Comparison of ENCODE assay signal across 14 cellular contexts in the genomic region with DNA sequence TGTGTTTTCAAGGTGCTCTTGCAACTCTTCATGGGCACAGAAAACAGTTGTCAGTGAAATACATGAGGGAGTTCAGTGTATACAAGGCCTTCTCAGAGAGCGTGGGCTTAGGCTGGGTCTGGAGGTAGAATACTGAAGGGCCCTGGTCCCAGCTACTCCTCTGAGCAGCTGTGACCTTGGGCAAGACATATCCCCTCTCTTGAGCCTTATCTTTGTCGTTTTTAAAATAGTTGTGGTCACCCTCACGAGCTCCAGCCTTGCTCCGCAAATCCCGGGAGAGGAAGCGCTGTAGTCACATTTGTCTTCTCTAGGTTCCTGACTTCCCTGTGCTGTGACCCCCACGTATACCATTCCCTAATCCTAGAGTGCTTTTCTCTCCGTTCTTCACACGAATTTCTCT. TPM values are rescaled to one million over a fixed set of nuclear protein-coding genes. Genes with fewer than 3 reads are reported as not detected.
DNase-seq lines count a peak whose midpoint lies in the region; ATAC-seq and TF ChIP-seq lines count a peak whose summit lies in the region.
"Had no signal": no experiment of that assay in that cellular context is flagged by ENCODE, and none has a peak within 500 bp of the region (broad histone marks: within the 10 kb centered on the region; RNA-seq: fewer than 3 reads in every experiment).

No MANE protein-coding gene starts in this region.

- H3F3A ChIP-seq in PC-9 (ENCODE audit: insufficient read depth, low read depth) (peaks cover 19% of the 10 kb centered on the region), smooth muscle cell (ENCODE audit: low read depth) (peaks cover 11% of the 10 kb centered on the region)

- POLR2A ChIA-PET in PC-9 (lab: Charles Lee; ENCODE audit: unreplicated experiment): no interaction called here

- H3K27ac ChIP-seq in PC-9 (no peak overlapping the region), heart right ventricle (peak overlapping the region in 9 of 10 donors; percentile 2 to 93 (median 71)), smooth muscle cell (ENCODE audit: low read depth) (peak overlapping the region; percentile 20), brain microvascular endothelial cell (no peak overlapping the region)

- intact Hi-C loops in PC-9 (cut with micrococcal nuclease; ENCODE audit: unreplicated experiment): no loop called here
- intact Hi-C loops in heart right ventricle (cut with DNase I): loop anchor here in 8 of 10 donors (5.0 kb wide), 2 partner anchors 40 to 45 kb away; no protein-coding TSS in a partner anchor

- H4K20me1 ChIP-seq in PC-9 (ENCODE audit: insufficient read depth) (peaks cover 33% of the 10 kb centered on the region), smooth muscle cell (ENCODE audit: low read depth) (peaks cover 79% of the 10 kb centered on the region)

- DNase-seq in T-helper 1 cell: no peak
- DNase-seq in PC-9: no peak
- DNase-seq in heart right ventricle: no peak
- DNase-seq in smooth muscle cell (lab: John Stamatoyannopoulos, UW; ENCODE audit: unreplicated experiment): no peak
- DNase-seq in stimulated activated naive CD8-positive, alpha-beta T cell treated with anti-CD3 and anti-CD28 coated beads, Interleukin-15, amount 100 ng/mL, for 72 hours: no peak
- DNase-seq in brain microvascular endothelial cell: no peak
- DNase-seq: activated CD4-positive, alpha-beta T cell treated with anti-CD3 and anti-CD28 coated beads for 48 hours; foreskin melanocyte; NCI-H187; occipital lobe; stimulated activated naive CD4-positive, alpha-beta T cell treated with Interleukin-2 at 50 U/mL for 16 hours had no signal

- peak overlapping the region; percentile 77 for H3K4me2 ChIP-seq in PC-9
- H3K4me2 ChIP-seq in smooth muscle cell: peak overlapping the region; percentile 69

- H3K27ac Mint-ChIP-seq in T-helper 1 cell treated with Interleukin-12 subunit alpha and Interleukin-12 subunit beta and Interleukin-4 antibody, amounts not matched to agents 30 μg/mL and 1 μg/mL, for 36 hours: no peak overlapping the region
- no peak overlapping the region for H3K27ac Mint-ChIP-seq in stimulated activated naive CD8-positive, alpha-beta T cell treated with anti-CD3 and anti-CD28 coated beads, Interleukin-15, amount 100 ng/mL, for 72 hours
- H3K27ac Mint-ChIP-seq: memory B cell had no signal

- WGBS in heart right ventricle, 2 donors: 26 to 38% methylated on average over 9 of the region's 9 CpGs
- WGBS in smooth muscle cell (ENCODE audit: low lambda C conversion rate): 15% methylated on average over 9 of the region's 9 CpGs

- ATAC-seq in heart right ventricle (peak in 2 of 8 donors; percentile 1 to 6), GM18520 (IDR thresholded peaks at IDR 0.05; ENCODE audit: unreplicated experiment) (no peak)
- ATAC-seq in stimulated activated naive CD8-positive, alpha-beta T cell treated with anti-CD3 and anti-CD28 coated beads, Interleukin-15, amount 100 ng/mL, for 72 hours: no peak

- in situ Hi-C loops in brain microvascular endothelial cell (cut with HindIII; ENCODE audit: low pct_ligation_motif_present, low sequenced_read_pairs): no loop called here

- no peaks in the 10 kb centered on the region for H3K9me2 ChIP-seq in PC-9 (ENCODE audit: insufficient read depth)

- no peaks in the 10 kb centered on the region for H3K9me3 Mint-ChIP-seq in T-helper 1 cell treated with Interleukin-12 subunit alpha and Interleukin-12 subunit beta and Interleukin-4 antibody, amounts not matched to agents 30 μg/mL and 1 μg/mL, for 36 hours
- no peaks in the 10 kb centered on the region for H3K9me3 Mint-ChIP-seq in stimulated activated naive CD8-positive, alpha-beta T cell treated with anti-CD3 and anti-CD28 coated beads, Interleukin-15, amount 100 ng/mL, for 72 hours
- H3K9me3 Mint-ChIP-seq: memory B cell had no signal

- peak overlapping the region; percentile 90 for H3K4me3 Mint-ChIP-seq in T-helper 1 cell treated with Interleukin-12 subunit alpha and Interleukin-12 subunit beta and Interleukin-4 antibody, amounts not matched to agents 30 μg/mL and 1 μg/mL, for 36 hours
- no peak overlapping the region for H3K4me3 Mint-ChIP-seq in stimulated activated naive CD8-positive, alpha-beta T cell treated with anti-CD3 and anti-CD28 coated beads, Interleukin-15, amount 100 ng/mL, for 72 hours
- H3K4me3 Mint-ChIP-seq: memory B cell had no signal

- H3K79me2 ChIP-seq in PC-9 (ENCODE audit: low read depth): peaks cover 81% of the 10 kb centered on the region
- peaks cover 60% of the 10 kb centered on the region for H3K79me2 ChIP-seq in smooth muscle cell (ENCODE audit: low read depth)

- H3K4me1 Mint-ChIP-seq in T-helper 1 cell treated with Interleukin-12 subunit alpha and Interleukin-12 subunit beta and Interleukin-4 antibody, amounts not matched to agents 30 μg/mL and 1 μg/mL, for 36 hours (ENCODE audit: low read depth): peaks cover 42% of the 10 kb centered on the region
- peaks cover 20% of the 10 kb centered on the region for H3K4me1 Mint-ChIP-seq in stimulated activated naive CD8-positive, alpha-beta T cell treated with anti-CD3 and anti-CD28 coated beads, Interleukin-15, amount 100 ng/mL, for 72 hours

- no peaks in the 10 kb centered on the region for H3K9me3 ChIP-seq in PC-9 (ENCODE audit: insufficient read depth, low read depth)
- no peaks in the 10 kb centered on the region for H3K9me3 ChIP-seq in heart right ventricle
- H3K9me3 ChIP-seq in smooth muscle cell (replicated peaks; ENCODE audit: low read depth): no peaks in the 10 kb centered on the region

- peaks cover 7% of the 10 kb centered on the region for H3K36me3 ChIP-seq in PC-9 (ENCODE audit: low read depth)
- H3K36me3 ChIP-seq in heart right ventricle: no peaks in the 10 kb centered on the region
- no peaks in the 10 kb centered on the region for H3K36me3 ChIP-seq in smooth muscle cell (ENCODE audit: low read depth)
- no peaks in the 10 kb centered on the region for H3K36me3 ChIP-seq in brain microvascular endothelial cell (replicated peaks)

- H3K27me3 ChIP-seq in PC-9 (ENCODE audit: insufficient read depth, low read depth) (no peaks in the 10 kb centered on the region), heart right ventricle (no peaks in the 10 kb centered on the region), smooth muscle cell (ENCODE audit: low read depth) (no peaks in the 10 kb centered on the region), brain microvascular endothelial cell (replicated peaks) (no peaks in the 10 kb centered on the region)

- H3K36me3 Mint-ChIP-seq in T-helper 1 cell treated with Interleukin-12 subunit alpha and Interleukin-12 subunit beta and Interleukin-4 antibody, amounts not matched to agents 30 μg/mL and 1 μg/mL, for 36 hours (ENCODE audit: low read depth): peaks cover 32% of the 10 kb centered on the region
- H3K36me3 Mint-ChIP-seq: memory B cell had no signal

- 0 out of 2 replicates have a peak overlapping the region, but pooled peaks have one; percentile 74 for H3K4me3 ChIP-seq in PC-9
- H3K4me3 ChIP-seq in heart right ventricle: peak overlapping the region in 2 of 10 donors; percentile 8 to 73
- H3K4me3 ChIP-seq in smooth muscle cell: no peak overlapping the region
- H3K4me3 ChIP-seq in brain microvascular endothelial cell (ENCODE audit: low read depth, low read length): no peak overlapping the region

- no peaks in the 10 kb centered on the region for H3K27me3 Mint-ChIP-seq in T-helper 1 cell treated with Interleukin-12 subunit alpha and Interleukin-12 subunit beta and Interleukin-4 antibody, amounts not matched to agents 30 μg/mL and 1 μg/mL, for 36 hours (ENCODE audit: low read depth)
- H3K27me3 Mint-ChIP-seq in stimulated activated naive CD8-positive, alpha-beta T cell treated with anti-CD3 and anti-CD28 coated beads, Interleukin-15, amount 100 ng/mL, for 72 hours: peaks cover 27% of the 10 kb centered on the region

- BruUV-seq in PC-9 (replicated peaks; lab: Mats Ljungman, UMichigan): no TSS peak

- no peak overlapping the region for H2AFZ ChIP-seq in PC-9
- H2AFZ ChIP-seq in smooth muscle cell (ENCODE audit: low read depth): no peak overlapping the region

- H3K9ac ChIP-seq in smooth muscle cell (ENCODE audit: low read depth): no peak overlapping the region

- CTCF ChIA-PET in PC-9 (lab: Charles Lee): no interaction called here

- H3K4me1 ChIP-seq in PC-9 (replicated peaks; ENCODE audit: insufficient read depth) (peaks cover 45% of the 10 kb centered on the region), heart right ventricle (peaks cover 0 to 67% (median 31%) of the 10 kb centered on the region in 9 donors), smooth muscle cell (ENCODE audit: low read depth) (peaks cover 30% of the 10 kb centered on the region)

- TF ChIP-seq CTCF in PC-9 (conservative IDR thresholded peaks at IDR 0.05) (no peak), heart right ventricle (IDR thresholded peaks at IDR 0.05) (no peak), smooth muscle cell (IDR thresholded peaks at IDR 0.05; ENCODE audit: borderline replicate concordance, insufficient read depth, poor library complexity, severe bottlenecking) (no peak), brain microvascular endothelial cell (IDR thresholded peaks at IDR 0.05; ENCODE audit: low read depth, low read length, missing control alignments) (no peak)

RNA-seq across cellular contexts. Expression of a gene that starts 3.6 kb away (rescaled TPM):
- total RNA-seq in PC-9 (2021) (64.4 and 79.3 TPM in 2 replicates), heart right ventricle (10 to 100 TPM; 16.7 to 30.8 (median 21.5) TPM), smooth muscle cell (18.2 and 19.7 TPM in 2 replicates)
- polyA plus RNA-seq in heart right ventricle (10 to 100 TPM; 13.1 to 20.0 TPM), smooth muscle cell (38.0 and 45.4 TPM in 2 replicates)

RNA-seq across cellular contexts. Expression of a gene that starts 17.6 kb away (rescaled TPM):
- total RNA-seq in PC-9 (2021) (97.0 and 97.1 TPM in 2 replicates), heart right ventricle (10 to 100 TPM; 35.4 to 63.5 (median 42.0) TPM), smooth muscle cell (13.1 and 14.3 TPM in 2 replicates)
- polyA plus RNA-seq in heart right ventricle (10 to 100 TPM; 15.6 to 35.8 TPM), smooth muscle cell (19.2 and 29.5 TPM in 2 replicates)

Comparison
In these comparisons a context has a peak if more than half of its experiments do, and no peak if none do; other contexts are left out.
1. H3K27ac ChIP-seq: peak in heart right ventricle (9 of 10) and smooth muscle cell (single experiment); none in PC-9 (single experiment) and brain microvascular endothelial cell (single experiment).